Comparison of ENCODE assay signal across 8 cellular contexts in genomic region chr1:248642971-248643651, GRCh38.
ATAC-seq lines count a peak whose summit lies in the region.
"Not testable (repeated sequence)": the region's sequence is repeated elsewhere in the genome, so short reads cannot be mapped to it uniquely, and the experiment has no call there.

No MANE protein-coding gene starts in this region.

- H3K9me3 Mint-ChIP-seq in stimulated activated memory B cell treated with anti-CD40 and anti-IgM and Interleukin-4, amounts not matched to agents 10 μg/mL and 1 μg/mL and 100 μg/mL, for 72 hours, result not testable (repeated sequence)

- H3K4me3 Mint-ChIP-seq in stimulated activated memory B cell treated with anti-CD40 and anti-IgM and Interleukin-4, amounts not matched to agents 10 μg/mL and 1 μg/mL and 100 μg/mL, for 72 hours, result not testable (repeated sequence)

- H3K36me3 Mint-ChIP-seq in stimulated activated memory B cell treated with anti-CD40 and anti-IgM and Interleukin-4, amounts not matched to agents 10 μg/mL and 1 μg/mL and 100 μg/mL, for 72 hours, result not testable (repeated sequence)

- ATAC-seq in GM18502 (IDR thresholded peaks at IDR 0.05; ENCODE audit: poor library complexity, unreplicated experiment) (peak; percentile 73), GM19023 (IDR thresholded peaks at IDR 0.05; ENCODE audit: unreplicated experiment) (peak; percentile 68), GM19468 (IDR thresholded peaks at IDR 0.05; ENCODE audit: extremely low read depth, unreplicated experiment) (peak; percentile 60), GM21786 (IDR thresholded peaks at IDR 0.05; ENCODE audit: unreplicated experiment) (peak; percentile 60), HG02938 (IDR thresholded peaks at IDR 0.05; ENCODE audit: unreplicated experiment) (peak; percentile 63), HG03139 (IDR thresholded peaks at IDR 0.05; ENCODE audit: unreplicated experiment) (peak; percentile 51), HG03558 (IDR thresholded peaks at IDR 0.05; ENCODE audit: extremely low read depth, unreplicated experiment) (peak; percentile 47)
- peak; percentile 96 for ATAC-seq in stimulated activated memory B cell treated with anti-CD40 and anti-IgM and Interleukin-4, amounts not matched to agents 10 μg/mL and 1 μg/mL and 100 μg/mL, for 72 hours

- not testable (repeated sequence) for H3K27me3 Mint-ChIP-seq in stimulated activated memory B cell treated with anti-CD40 and anti-IgM and Interleukin-4, amounts not matched to agents 10 μg/mL and 1 μg/mL and 100 μg/mL, for 72 hours

- H3K27ac Mint-ChIP-seq in stimulated activated memory B cell treated with anti-CD40 and anti-IgM and Interleukin-4, amounts not matched to agents 10 μg/mL and 1 μg/mL and 100 μg/mL, for 72 hours, result not testable (repeated sequence)

- not testable (repeated sequence) for H3K4me1 Mint-ChIP-seq in stimulated activated memory B cell treated with anti-CD40 and anti-IgM and Interleukin-4, amounts not matched to agents 10 μg/mL and 1 μg/mL and 100 μg/mL, for 72 hours

Comparison
In these comparisons a context has a peak if more than half of its experiments do, and no peak if none do; other contexts are left out.
1. Peak in every context shown above with its lines: ATAC-seq.